ENCODE assay signal across 5 cellular contexts in the genomic region with DNA sequence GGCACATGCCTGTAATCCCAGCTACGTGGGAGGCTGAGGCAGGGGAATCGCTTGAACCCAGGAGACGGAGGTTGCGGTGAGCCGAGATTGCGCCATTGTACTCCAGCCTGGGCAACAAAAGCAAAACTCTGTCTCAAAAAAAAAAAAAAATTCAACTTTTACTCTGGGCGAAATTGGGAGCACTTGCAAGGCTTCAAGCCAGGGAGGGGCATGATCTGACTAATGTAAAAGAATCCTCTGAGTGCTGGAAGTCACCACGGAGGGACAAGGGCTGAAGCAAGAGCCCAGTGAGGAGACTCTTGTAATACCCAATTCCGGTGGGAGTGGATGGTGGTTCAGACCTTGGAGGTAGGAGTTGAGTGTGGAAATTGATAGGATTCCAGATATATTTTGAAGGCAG. TPM values are rescaled to one million over a fixed set of nuclear protein-coding genes. Genes with fewer than 3 reads are reported as not detected.
"Had no signal": no experiment of that assay in that cellular context is flagged by ENCODE, and none has a peak within 500 bp of the region (broad histone marks: within the 10 kb centered on the region; RNA-seq: fewer than 3 reads in every experiment).

No MANE protein-coding gene starts in this region.

RNA-seq across cellular contexts. Expression of gene DLEC1, which starts 4.7 kb away (rescaled TPM):
- total RNA-seq: LHCN-M2, RPMI7951, SJCRH30, SK-MEL-5 had no signal

RNA-seq across cellular contexts. Expression of gene VILL, which starts 43.7 kb away (rescaled TPM):
- total RNA-seq: MCF 10A had no signal
